In the genomic region with DNA sequence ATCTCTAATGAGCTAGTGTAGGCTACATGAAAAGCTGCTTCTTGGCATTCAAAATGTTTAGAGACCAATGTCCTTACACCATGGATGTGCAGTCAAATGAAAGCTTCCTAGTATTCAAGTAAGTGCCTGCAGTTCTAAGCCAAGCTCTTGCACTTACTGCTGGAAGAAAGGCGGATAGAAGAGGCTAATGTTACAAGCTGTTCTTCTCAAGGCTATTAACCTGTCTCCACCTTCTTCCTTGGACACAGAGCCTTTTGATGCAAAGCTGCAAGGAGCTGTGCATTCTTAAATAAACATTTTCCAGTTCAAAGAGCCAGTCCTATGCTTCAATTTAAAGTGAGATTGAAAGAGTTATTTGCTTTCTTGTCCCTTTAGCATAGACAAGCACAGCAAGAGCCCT, we compare ENCODE assay signal across 25 cellular contexts.
DNase-seq lines count a peak whose midpoint lies in the region; ATAC-seq, FAIRE-seq and TF ChIP-seq lines count a peak whose summit lies in the region.
"Had no signal": no experiment of that assay in that cellular context is flagged by ENCODE, and none has a peak within 500 bp of the region (broad histone marks: within the 10 kb centered on the region; RNA-seq: fewer than 3 reads in every experiment).

No MANE protein-coding gene starts in this region.

- peak in 2 of 3 experiments; percentile 47 to 60 for DNase-seq in NCI-H1417 (lab: John Stamatoyannopoulos, UW)
- no peak for DNase-seq in NCI-H1417 treated with DMSO at 0.1 percent for 48 hours (lab: John Stamatoyannopoulos, UW)
- no peak for DNase-seq in Panc1 (ENCODE audit: low read depth, low spot score)
- no peak for DNase-seq in keratinocyte (ENCODE audit: low read depth, low spot score)
- no peak for DNase-seq in GM10248 (ENCODE audit: extremely low spot score)
- no peak for DNase-seq in activated CD8-positive, alpha-beta T cell treated with anti-CD3 and anti-CD28 coated beads, Interleukin-2, amount 10 ng/mL, durations not matched to agents 7 days and 5 days
- DNase-seq in NCI-H128 (lab: John Stamatoyannopoulos, UW; ENCODE audit: unreplicated experiment), result no peak
- DNase-seq: activated CD4-positive, alpha-beta memory T cell treated with anti-CD3 and anti-CD28 coated beads, Interleukin-2, amount 10 ng/mL, durations not matched to agents 7 days and 5 days; activated CD4-positive, CD25-positive, alpha-beta regulatory T cell treated with anti-CD3 and anti-CD28 coated beads, Interleukin-2, amount 50 U/mL, for 72 hours; activated gamma-delta T cell treated with Interleukin-2 at 50 U/mL for 16 hours; activated naive CD8-positive, alpha-beta T cell treated with anti-CD3 and anti-CD28 coated beads, Interleukin-2, amount 50 U/mL, for 24 hours; CD8-positive, alpha-beta T cell; cerebellar nuclear complex; GDM1; immature natural killer cell; NCI-H1694 treated with DMSO at 0.1 percent for 48 hours; NCI-H774; OCI-M1; SHP77 treated with DMSO at 0.1 percent for 48 hours had no signal

- H3K4me1 Mint-ChIP-seq in activated CD8-positive, alpha-beta T cell treated with anti-CD3 and anti-CD28 coated beads, Interleukin-2, amount 10 ng/mL, durations not matched to agents 7 days and 5 days (ENCODE audit: low read depth), result peaks cover 6% of the 10 kb centered on the region

- H3K9me3 ChIP-seq in Panc1 (ENCODE audit: control insufficient read depth, insufficient read depth, low read depth, low read length), result no peaks in the 10 kb centered on the region
- no peaks in the 10 kb centered on the region for H3K9me3 ChIP-seq in keratinocyte (ENCODE audit: control insufficient read depth, low read depth, low read length)
- no peaks in the 10 kb centered on the region for H3K9me3 ChIP-seq in skeletal muscle satellite cell (replicated peaks; ENCODE audit: low read length)
- H3K9me3 ChIP-seq: neutrophil, prostate gland, upper lobe of left lung had no signal

- no peaks in the 10 kb centered on the region for H3K36me3 ChIP-seq in Panc1 (ENCODE audit: control insufficient read depth, insufficient read depth, low read length)
- H3K36me3 ChIP-seq in keratinocyte (ENCODE audit: control insufficient read depth in 2 of 2, extremely low read depth in 1 of 2, insufficient read depth in 2 of 2, low read length in 2 of 2), result no peaks in the 10 kb centered on the region
- H3K36me3 ChIP-seq in skeletal muscle satellite cell (ENCODE audit: insufficient read depth, low read length), result no peaks in the 10 kb centered on the region
- H3K36me3 ChIP-seq: neutrophil, prostate gland, upper lobe of left lung had no signal

- POLR2A ChIA-PET in Panc1 (lab: Charles Lee), result interaction anchor here (0.6 to 0.7 kb wide), 2 partner anchors 33 to 610 kb away, joined by 3 to 4 read pairs; no protein-coding TSS in a partner anchor
- POLR2A ChIA-PET in GM10248 (lab: Yijun Ruan, JAX), result no interaction called here
- POLR2A ChIA-PET in activated CD8-positive, alpha-beta T cell treated with anti-CD3 and anti-CD28 coated beads, Interleukin-2, amount 10 ng/mL, durations not matched to agents 7 days and 5 days (lab: Charles Lee), result no interaction called here

- TF ChIP-seq CTCF in Panc1 (IDR thresholded peaks at IDR 0.05) (no peak), keratinocyte (optimal IDR thresholded peaks at IDR 0.05 in 1 of 3, IDR thresholded peaks at IDR 0.05 in 1 of 3, conservative IDR thresholded peaks at IDR 0.05 in 1 of 3; ENCODE audit: extremely low read depth in 1 of 3, insufficient read depth in 2 of 3, low read length in 3 of 3) (no peak), GM10248 (IDR thresholded peaks at IDR 0.05; ENCODE audit: control extremely low read depth, extremely low read depth, low read depth, missing control alignments) (no peak)

- no peaks in the 10 kb centered on the region for H3K79me2 ChIP-seq in keratinocyte (ENCODE audit: control insufficient read depth, insufficient read depth, low read length)

- H3K36me3 Mint-ChIP-seq in activated CD8-positive, alpha-beta T cell treated with anti-CD3 and anti-CD28 coated beads, Interleukin-2, amount 10 ng/mL, durations not matched to agents 7 days and 5 days (ENCODE audit: low read depth), result peaks cover 5% of the 10 kb centered on the region
- H3K36me3 Mint-ChIP-seq: CD8-positive, alpha-beta T cell; immature natural killer cell had no signal

- no peaks in the 10 kb centered on the region for H3K9me3 Mint-ChIP-seq in activated CD8-positive, alpha-beta T cell treated with anti-CD3 and anti-CD28 coated beads, Interleukin-2, amount 10 ng/mL, durations not matched to agents 7 days and 5 days (ENCODE audit: insufficient read depth)
- H3K9me3 Mint-ChIP-seq: CD8-positive, alpha-beta T cell; immature natural killer cell had no signal

- no peak overlapping the region for H3K4me3 Mint-ChIP-seq in activated CD8-positive, alpha-beta T cell treated with anti-CD3 and anti-CD28 coated beads, Interleukin-2, amount 10 ng/mL, durations not matched to agents 7 days and 5 days
- H3K4me3 Mint-ChIP-seq: activated CD4-positive, alpha-beta memory T cell treated with anti-CD3 and anti-CD28 coated beads, Interleukin-2, amount 10 ng/mL, durations not matched to agents 7 days and 5 days; activated naive CD8-positive, alpha-beta T cell treated with anti-CD3 and anti-CD28 coated beads, Interleukin-2, amount 50 U/mL, for 24 hours; CD8-positive, alpha-beta T cell; immature natural killer cell had no signal

- H3K4me3 ChIP-seq in Panc1 (ENCODE audit: low read depth in 2 of 2, low read length in 2 of 2), result no peak overlapping the region
- H3K4me3 ChIP-seq in keratinocyte (ENCODE audit: control insufficient read depth in 2 of 3, extremely low read depth in 1 of 3, insufficient read depth in 2 of 3, low read depth in 1 of 3, low read length in 3 of 3), result no peak overlapping the region
- H3K4me3 ChIP-seq in skeletal muscle satellite cell (ENCODE audit: low read length), result no peak overlapping the region
- H3K4me3 ChIP-seq: prostate gland, upper lobe of left lung had no signal

- H3K27ac Mint-ChIP-seq in activated CD8-positive, alpha-beta T cell treated with anti-CD3 and anti-CD28 coated beads, Interleukin-2, amount 10 ng/mL, durations not matched to agents 7 days and 5 days, result no peak overlapping the region
- H3K27ac Mint-ChIP-seq: activated CD4-positive, alpha-beta memory T cell treated with anti-CD3 and anti-CD28 coated beads, Interleukin-2, amount 10 ng/mL, durations not matched to agents 7 days and 5 days; CD8-positive, alpha-beta T cell; immature natural killer cell had no signal

- dilution Hi-C loops in keratinocyte (cut with MboI; ENCODE audit: extremely low pct_ligation_motif_present, low sequenced_read_pairs), result no loop called here

- no peak for ATAC-seq in Panc1
- ATAC-seq in activated CD8-positive, alpha-beta T cell treated with anti-CD3 and anti-CD28 coated beads, Interleukin-2, amount 10 ng/mL, durations not matched to agents 7 days and 5 days, result no peak
- ATAC-seq: CD8-positive, alpha-beta T cell had no signal

- H3K27me3 ChIP-seq in Panc1 (ENCODE audit: control insufficient read depth, insufficient read depth, low read length) (no peaks in the 10 kb centered on the region), keratinocyte (ENCODE audit: control insufficient read depth, extremely low read depth, insufficient read depth, low read length) (no peaks in the 10 kb centered on the region), skeletal muscle satellite cell (ENCODE audit: control insufficient read depth, insufficient read depth, low read length) (no peaks in the 10 kb centered on the region)
- H3K27me3 ChIP-seq: neutrophil, upper lobe of left lung had no signal

- no TSS peak for BruUV-seq in Panc1 (replicated peaks; lab: Mats Ljungman, UMichigan)

- H3K4me2 ChIP-seq in keratinocyte (ENCODE audit: control insufficient read depth, extremely low read depth, insufficient read depth, low read depth, low read length), result peak overlapping the region; percentile 27
- H3K4me2 ChIP-seq in skeletal muscle satellite cell (ENCODE audit: low read length), result no peak overlapping the region
- H3K4me2 ChIP-seq: KMS-11 had no signal

- H3K27ac ChIP-seq in Panc1 (ENCODE audit: low read length) (peak overlapping the region; percentile 69), keratinocyte (ENCODE audit: control insufficient read depth, insufficient read depth, low read length) (peak overlapping the region; percentile 89)
- H3K27ac ChIP-seq: 22Rv1, KMS-11, neutrophil, prostate gland had no signal

- H4K20me1 ChIP-seq in keratinocyte (ENCODE audit: control insufficient read depth, extremely low read depth, insufficient read depth, low read length), result no peaks in the 10 kb centered on the region

- no peaks in the 10 kb centered on the region for H3K9me1 ChIP-seq in keratinocyte (ENCODE audit: control insufficient read depth, extremely low read depth, insufficient read depth, low read length)

- CTCF ChIA-PET in Panc1 (lab: Charles Lee), result no interaction called here
- CTCF ChIA-PET in GM10248 (lab: Yijun Ruan, JAX), result interaction anchor here (2.1 kb wide), 1 partner anchor 8 kb away, joined by 5 read pairs; no protein-coding TSS in a partner anchor
- CTCF ChIA-PET in activated CD8-positive, alpha-beta T cell treated with anti-CD3 and anti-CD28 coated beads, Interleukin-2, amount 10 ng/mL, durations not matched to agents 7 days and 5 days (lab: Charles Lee), result no interaction called here

- H3K9ac ChIP-seq in keratinocyte (ENCODE audit: control insufficient read depth, extremely low read depth, insufficient read depth, low read length) (peak overlapping the region; percentile 54), skeletal muscle satellite cell (ENCODE audit: low read depth, low read length) (peak overlapping the region; percentile 13)
- H3K9ac ChIP-seq: KMS-11 had no signal

- intact Hi-C loops in Panc1 (cut with micrococcal nuclease; ENCODE audit: unreplicated experiment), result no loop called here

- H2AFZ ChIP-seq in keratinocyte (ENCODE audit: control insufficient read depth, low read length), result no peak overlapping the region

- H3K4me1 ChIP-seq in Panc1 (ENCODE audit: control insufficient read depth, insufficient read depth, low read length), result peaks cover 9% of the 10 kb centered on the region
- H3K4me1 ChIP-seq in keratinocyte (ENCODE audit: control insufficient read depth, extremely low read depth, insufficient read depth, low read length), result peaks cover 32% of the 10 kb centered on the region
- peaks cover 59% of the 10 kb centered on the region for H3K4me1 ChIP-seq in skeletal muscle satellite cell (ENCODE audit: control insufficient read depth, insufficient read depth, low read length)
- H3K4me1 ChIP-seq: prostate gland, upper lobe of left lung had no signal

- no peak for FAIRE-seq in keratinocyte (lab: Jason Lieb, UNC)

- in situ Hi-C loops in Panc1 (cut with HindIII; ENCODE audit: low pct_unique_long_range_greater_than_20kb, low sequenced_read_pairs), result no loop called here

- H3K27me3 Mint-ChIP-seq in activated CD8-positive, alpha-beta T cell treated with anti-CD3 and anti-CD28 coated beads, Interleukin-2, amount 10 ng/mL, durations not matched to agents 7 days and 5 days (ENCODE audit: low read depth), result peaks cover 9% of the 10 kb centered on the region
- H3K27me3 Mint-ChIP-seq: activated naive CD8-positive, alpha-beta T cell treated with anti-CD3 and anti-CD28 coated beads, Interleukin-2, amount 50 U/mL, for 24 hours had no signal

Comparison
In these comparisons a context has a peak if more than half of its experiments do, and no peak if none do; other contexts are left out.
1. DNase-seq: peak in NCI-H1417 (2 of 3); none in NCI-H1417 treated with DMSO at 0.1 percent for 48 hours (single experiment), Panc1 (single experiment), keratinocyte (single experiment), GM10248 (single experiment), activated CD8-positive, alpha-beta T cell treated with anti-CD3 and anti-CD28 coated beads, Interleukin-2, amount 10 ng/mL, durations not matched to agents 7 days and 5 days (single experiment) and NCI-H128 (single experiment).